ENCODE assay signal across 8 cellular contexts in the genomic region with DNA sequence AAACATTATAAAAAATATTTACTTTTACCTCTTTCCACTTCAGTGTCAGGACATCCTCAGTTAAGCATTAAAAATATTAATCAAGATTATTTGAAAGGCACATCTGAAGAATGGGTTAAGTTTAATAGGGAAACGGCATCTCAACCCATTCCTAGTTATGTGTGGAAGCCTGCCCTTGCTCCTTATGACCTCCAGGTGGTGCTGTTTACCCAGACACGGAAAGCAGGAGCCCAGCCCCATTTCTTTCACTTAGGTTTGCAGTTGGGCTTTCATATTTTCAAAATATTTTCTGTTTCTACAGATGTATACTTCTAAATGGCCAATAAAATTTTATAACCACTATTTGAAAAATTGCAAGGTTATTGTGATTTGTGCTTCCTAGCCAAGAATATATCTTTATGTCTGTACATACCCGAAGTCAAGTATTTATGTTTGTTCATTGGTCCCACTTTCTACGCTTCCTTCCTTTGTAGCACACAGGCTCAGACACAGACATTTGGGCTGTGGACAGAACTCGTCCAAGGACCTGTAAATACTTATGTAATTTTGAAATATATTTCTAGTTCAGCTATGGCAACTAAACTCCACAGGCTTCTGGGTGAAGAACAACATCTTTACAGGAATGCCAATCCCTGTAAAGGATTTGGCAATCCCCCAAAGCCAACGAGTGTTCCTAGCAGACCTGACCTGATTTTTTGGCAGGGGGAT.
DNase-seq lines count a peak whose midpoint lies in the region; ATAC-seq and TF ChIP-seq lines count a peak whose summit lies in the region.

No MANE protein-coding gene starts in this region.

- no peaks in the 10 kb centered on the region for H3K9me3 Mint-ChIP-seq in activated T-cell treated with anti-CD3 and anti-CD28 coated beads, Interleukin-2, amount 50 U/mL, for 24 hours
- H3K9me3 Mint-ChIP-seq in effector memory CD8-positive, alpha-beta T cell: no peaks in the 10 kb centered on the region
- no peaks in the 10 kb centered on the region for H3K9me3 Mint-ChIP-seq in stimulated activated naive CD8-positive, alpha-beta T cell treated with anti-CD3 and anti-CD28 coated beads, Interleukin-15, amount 100 ng/mL, for 72 hours

- no peak overlapping the region for H3K27ac Mint-ChIP-seq in activated T-cell treated with anti-CD3 and anti-CD28 coated beads, Interleukin-2, amount 50 U/mL, for 24 hours
- H3K27ac Mint-ChIP-seq in effector memory CD8-positive, alpha-beta T cell: no peak overlapping the region
- no peak overlapping the region for H3K27ac Mint-ChIP-seq in stimulated activated naive CD8-positive, alpha-beta T cell treated with anti-CD3 and anti-CD28 coated beads, Interleukin-15, amount 100 ng/mL, for 72 hours

- no peaks in the 10 kb centered on the region for H3K4me1 Mint-ChIP-seq in activated T-cell treated with anti-CD3 and anti-CD28 coated beads, Interleukin-2, amount 50 U/mL, for 24 hours (ENCODE audit: low read depth)
- no peaks in the 10 kb centered on the region for H3K4me1 Mint-ChIP-seq in effector memory CD8-positive, alpha-beta T cell (ENCODE audit: low read depth in 2 of 2)
- H3K4me1 Mint-ChIP-seq in stimulated activated naive CD8-positive, alpha-beta T cell treated with anti-CD3 and anti-CD28 coated beads, Interleukin-15, amount 100 ng/mL, for 72 hours: no peaks in the 10 kb centered on the region

- peak; percentile 64 for ATAC-seq in HG02798 (IDR thresholded peaks at IDR 0.05; ENCODE audit: poor library complexity, unreplicated experiment)
- ATAC-seq in effector memory CD8-positive, alpha-beta T cell (replicated peaks): no peak
- ATAC-seq in stimulated activated naive CD8-positive, alpha-beta T cell treated with anti-CD3 and anti-CD28 coated beads, Interleukin-15, amount 100 ng/mL, for 72 hours: no peak

- TF ChIP-seq CTCF in VCaP (conservative IDR thresholded peaks at IDR 0.05): peak; percentile 91

- no peak overlapping the region for H3K27ac ChIP-seq in VCaP

- no peak overlapping the region for H3K4me3 Mint-ChIP-seq in activated T-cell treated with anti-CD3 and anti-CD28 coated beads, Interleukin-2, amount 50 U/mL, for 24 hours
- no peak overlapping the region for H3K4me3 Mint-ChIP-seq in effector memory CD8-positive, alpha-beta T cell
- no peak overlapping the region for H3K4me3 Mint-ChIP-seq in stimulated activated naive CD8-positive, alpha-beta T cell treated with anti-CD3 and anti-CD28 coated beads, Interleukin-15, amount 100 ng/mL, for 72 hours

- DNase-seq in activated T-cell treated with anti-CD3 and anti-CD28 coated beads for 1 hour (ENCODE audit: low read depth) (peak; percentile 6), NCI-H2029 (lab: John Stamatoyannopoulos, UW) (peak; percentile 89), medulla oblongata (ENCODE audit: extremely low spot score) (peak; percentile 90)
- DNase-seq in activated T-cell treated with anti-CD3 and anti-CD28 coated beads, Interleukin-2, amount 50 U/mL, for 24 hours: no peak
- DNase-seq in effector memory CD8-positive, alpha-beta T cell: peak in 2 of 3 experiments; percentile 2 to 4
- peak; percentile 13 to 21 for DNase-seq in stimulated activated naive CD8-positive, alpha-beta T cell treated with anti-CD3 and anti-CD28 coated beads, Interleukin-15, amount 100 ng/mL, for 72 hours

- no peaks in the 10 kb centered on the region for H3K36me3 Mint-ChIP-seq in activated T-cell treated with anti-CD3 and anti-CD28 coated beads, Interleukin-2, amount 50 U/mL, for 24 hours (ENCODE audit: low read depth)
- H3K36me3 Mint-ChIP-seq in effector memory CD8-positive, alpha-beta T cell (ENCODE audit: insufficient read depth): no peaks in the 10 kb centered on the region

- H3K27me3 Mint-ChIP-seq in activated T-cell treated with anti-CD3 and anti-CD28 coated beads, Interleukin-2, amount 50 U/mL, for 24 hours: peaks cover 12% of the 10 kb centered on the region
- H3K27me3 Mint-ChIP-seq in effector memory CD8-positive, alpha-beta T cell: no peaks in the 10 kb centered on the region
- peaks cover 8% of the 10 kb centered on the region for H3K27me3 Mint-ChIP-seq in stimulated activated naive CD8-positive, alpha-beta T cell treated with anti-CD3 and anti-CD28 coated beads, Interleukin-15, amount 100 ng/mL, for 72 hours
